Comparison of ENCODE assay signal across 8 cellular contexts in the genomic region with DNA sequence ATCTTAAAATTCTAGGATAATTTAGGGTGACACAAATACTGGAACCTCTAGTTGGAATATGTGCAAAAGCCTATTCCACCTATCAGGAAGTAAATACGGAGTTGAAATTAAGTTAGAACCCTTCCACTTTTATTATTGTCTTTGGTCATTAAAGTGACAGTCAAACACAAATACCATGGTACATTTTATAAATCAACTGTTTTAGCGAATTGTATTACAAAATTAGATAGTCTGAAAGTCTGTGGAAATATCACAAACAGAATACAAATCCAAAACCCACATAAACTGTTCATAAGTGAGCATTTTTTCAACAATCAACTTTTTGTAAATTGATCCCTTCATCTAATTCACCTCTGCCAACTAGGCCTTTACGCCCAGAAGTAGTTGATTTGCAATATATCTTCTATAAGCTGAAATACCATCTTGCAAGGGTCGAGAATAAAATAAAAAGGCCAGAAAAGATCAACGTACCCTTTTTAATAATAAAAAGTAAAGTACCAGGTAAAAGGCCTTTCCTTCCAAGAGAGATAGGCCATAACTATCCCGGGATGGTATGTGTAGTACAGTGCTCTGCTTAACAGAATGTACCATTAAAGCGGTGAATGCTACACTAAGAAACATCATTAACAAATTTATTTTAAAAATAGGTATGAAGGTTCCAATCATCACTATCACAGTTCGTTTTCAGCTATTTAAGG. TPM values are rescaled to one million over a fixed set of nuclear protein-coding genes. Genes with fewer than 3 reads are reported as not detected.
DNase-seq lines count a peak whose midpoint lies in the region; ATAC-seq and TF ChIP-seq lines count a peak whose summit lies in the region.

No MANE protein-coding gene starts in this region.

- H3K27ac ChIP-seq in colonic mucosa: peak overlapping the region; percentile 98
- H3K27ac ChIP-seq in muscle layer of colon (ENCODE audit: low read depth, low read length): peak overlapping the region; percentile 91

- H3K4me3 ChIP-seq in colonic mucosa (peak overlapping the region; percentile 70), muscle layer of colon (ENCODE audit: low read depth in 1 of 2, low read length in 2 of 2) (peak overlapping the region; percentile 71 to 76)

- H3K9me3 Mint-ChIP-seq in Calu3 (ENCODE audit: low read depth, unreplicated experiment): no peaks in the 10 kb centered on the region

- H3K27me3 Mint-ChIP-seq in Calu3 (ENCODE audit: unreplicated experiment): no peaks in the 10 kb centered on the region

- H3K36me3 ChIP-seq in colonic mucosa: no peaks in the 10 kb centered on the region
- no peaks in the 10 kb centered on the region for H3K36me3 ChIP-seq in muscle layer of colon (ENCODE audit: insufficient read depth, low read length)

- peak overlapping the region; percentile 95 for H3K27ac Mint-ChIP-seq in Calu3 (ENCODE audit: unreplicated experiment)

- peak overlapping the region; percentile 90 for H3K4me3 Mint-ChIP-seq in Calu3 (ENCODE audit: low read depth, unreplicated experiment)

- peak overlapping the region; percentile 76 to 88 for H3K9ac ChIP-seq in colonic mucosa (ENCODE audit: low read depth in 2 of 2, low read length in 2 of 2)
- H3K9ac ChIP-seq in muscle layer of colon (ENCODE audit: low read length): peak overlapping the region; percentile 80

- DNase-seq in Calu3: no peak
- DNase-seq in Kasumi-1 (lab: John Stamatoyannopoulos, UW): peak; percentile 42 to 49
- DNase-seq in colonic mucosa: no peak
- no peak for DNase-seq in activated CD4-positive, alpha-beta T cell treated with anti-CD3 and anti-CD28 coated beads, Interleukin-2, amount 50 U/mL, for 48 hours

- H3K4me1 ChIP-seq in colonic mucosa (peaks cover 5% of the 10 kb centered on the region), muscle layer of colon (ENCODE audit: insufficient read depth, low read length) (peaks cover 30% of the 10 kb centered on the region)

- H3K36me3 Mint-ChIP-seq in Calu3 (ENCODE audit: insufficient read depth, unreplicated experiment): peaks cover 51% of the 10 kb centered on the region

- CTCF ChIA-PET in Calu3 (lab: Charles Lee): no interaction called here

- H3K9me3 ChIP-seq in colonic mucosa (no peaks in the 10 kb centered on the region), muscle layer of colon (ENCODE audit: low read length) (no peaks in the 10 kb centered on the region)

- intact Hi-C loops in Calu3 (cut with micrococcal nuclease; ENCODE audit: unreplicated experiment) (loop anchor here (5.0 kb wide), 1 partner anchor 42 kb away; no protein-coding TSS in a partner anchor), colonic mucosa (cut with DNase I) (loop anchor here (5.0 kb wide), 1 partner anchor 68 kb away; a partner anchor contains a TSS)

- no peaks in the 10 kb centered on the region for H3K4me1 Mint-ChIP-seq in Calu3 (ENCODE audit: low read depth, unreplicated experiment)

- ATAC-seq in GM21717 (IDR thresholded peaks at IDR 0.05; ENCODE audit: unreplicated experiment) (no peak), HG03097 (IDR thresholded peaks at IDR 0.05; ENCODE audit: low FRiP score, unreplicated experiment) (no peak), esophagus mucosa (no peak)

- TSS peak; percentile 46 for BruUV-seq in Calu3 (replicated peaks; lab: Mats Ljungman, UMichigan)

- no peaks in the 10 kb centered on the region for H3K27me3 ChIP-seq in colonic mucosa
- no peaks in the 10 kb centered on the region for H3K27me3 ChIP-seq in muscle layer of colon (ENCODE audit: control insufficient read depth in 1 of 2, insufficient read depth in 2 of 2, low read length in 2 of 2)

- TF ChIP-seq CTCF in Calu3 (IDR thresholded peaks at IDR 0.05; ENCODE audit: unreplicated experiment) (no peak), colonic mucosa (IDR thresholded peaks at IDR 0.05) (no peak)

RNA-seq across cellular contexts. Expression of a gene that starts 1.3 kb away (rescaled TPM):
- total RNA-seq in Calu3 (2022): 89.4 and 94.7 TPM in 2 replicates
- 10 to 100 TPM; 70.8 to 76.3 TPM for total RNA-seq in colonic mucosa
- 58.5 TPM for total RNA-seq in esophagus mucosa

Comparison
In these comparisons a context has a peak if more than half of its experiments do, and no peak if none do; other contexts are left out.
1. DNase-seq: peak in Kasumi-1 (2 of 2); none in Calu3 (single experiment), colonic mucosa (single experiment) and activated CD4-positive, alpha-beta T cell treated with anti-CD3 and anti-CD28 coated beads, Interleukin-2, amount 50 U/mL, for 48 hours (0 of 2).